8 cellular contexts compared by ENCODE assay signal in the genomic region with DNA sequence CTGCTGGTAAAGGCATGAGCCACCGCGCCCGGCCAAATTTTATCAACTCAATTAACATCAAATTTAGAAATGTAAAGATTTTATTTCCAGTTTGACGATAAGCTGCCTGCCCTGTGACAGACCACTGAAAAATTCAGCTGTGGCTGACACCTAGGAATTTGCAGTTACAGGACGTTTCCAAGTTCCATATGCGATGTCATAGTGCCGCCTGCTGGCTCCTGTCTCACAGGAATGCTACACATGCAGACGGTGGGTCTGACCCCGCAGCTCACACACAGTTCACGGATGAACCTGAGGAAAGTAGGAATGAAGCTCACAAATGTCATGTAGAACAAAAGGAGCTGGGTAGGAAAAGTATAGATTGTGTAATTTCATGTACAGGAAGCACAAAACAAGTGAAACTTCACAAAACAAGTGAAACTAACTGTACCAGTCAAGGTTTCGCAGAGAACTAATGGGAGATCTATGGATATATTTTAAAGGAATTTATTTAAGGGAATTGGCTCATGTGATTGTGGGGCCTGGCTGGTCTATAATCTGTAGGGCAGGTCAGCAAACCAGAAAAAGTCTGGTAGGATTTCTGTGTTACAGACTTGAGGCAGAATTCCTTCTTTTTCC. TPM values are rescaled to one million over a fixed set of nuclear protein-coding genes. Genes with fewer than 3 reads are reported as not detected.
DNase-seq lines count a peak whose midpoint lies in the region; ATAC-seq and TF ChIP-seq lines count a peak whose summit lies in the region.

No MANE protein-coding gene starts in this region.

- H3K9me2 ChIP-seq in Loucy (replicated peaks; ENCODE audit: low read depth, low read length): no peaks in the 10 kb centered on the region

- H3K27ac ChIP-seq in SJCRH30 (no peak overlapping the region), foreskin keratinocyte (no peak overlapping the region)

- no peak overlapping the region for H3K9ac ChIP-seq in Loucy (ENCODE audit: low read depth, low read length, poor library complexity, severe bottlenecking)

- no peaks in the 10 kb centered on the region for H3K27me3 ChIP-seq in Loucy (ENCODE audit: insufficient read depth, low read length, poor library complexity, severe bottlenecking)
- H3K27me3 ChIP-seq in SJCRH30: no peaks in the 10 kb centered on the region
- H3K27me3 ChIP-seq in foreskin keratinocyte: no peaks in the 10 kb centered on the region

- ATAC-seq in foreskin keratinocyte: peak; percentile 87
- peak; percentile 85 for ATAC-seq in omental fat pad (ENCODE audit: low FRiP score)
- ATAC-seq in HG02973 (IDR thresholded peaks at IDR 0.05; ENCODE audit: unreplicated experiment): no peak

- no peak overlapping the region for H3K4me2 ChIP-seq in Loucy (ENCODE audit: low read depth, low read length, poor library complexity, severe bottlenecking)

- peaks cover 3% of the 10 kb centered on the region for H3K4me1 ChIP-seq in Loucy (ENCODE audit: insufficient read depth, low read length, poor library complexity, severe bottlenecking)
- no peaks in the 10 kb centered on the region for H3K4me1 ChIP-seq in SJCRH30
- H3K4me1 ChIP-seq in foreskin keratinocyte: no peaks in the 10 kb centered on the region

- H3K4me3 ChIP-seq in Loucy (ENCODE audit: low read length, poor library complexity, severe bottlenecking) (no peak overlapping the region), SJCRH30 (no peak overlapping the region)

- H3K36me3 ChIP-seq in Loucy (ENCODE audit: insufficient read depth, low read length) (no peaks in the 10 kb centered on the region), SJCRH30 (no peaks in the 10 kb centered on the region)

- H4K20me1 ChIP-seq in Loucy (ENCODE audit: insufficient read depth, low read length, poor library complexity, severe bottlenecking): no peaks in the 10 kb centered on the region

- TF ChIP-seq CTCF in Loucy (conservative IDR thresholded peaks at IDR 0.05; ENCODE audit: low read length) (peak; percentile 95), foreskin keratinocyte (conservative IDR thresholded peaks at IDR 0.05) (peak; percentile 96), omental fat pad (IDR thresholded peaks at IDR 0.05) (peak in 1 of 3 donors; percentile 88)

- no peaks in the 10 kb centered on the region for H3K9me3 ChIP-seq in Loucy (ENCODE audit: insufficient read depth, low read depth, low read length)
- H3K9me3 ChIP-seq in SJCRH30 (replicated peaks): no peaks in the 10 kb centered on the region

- peak overlapping the region; percentile 83; the same call in 1 of the 2 replicates for H2AFZ ChIP-seq in Loucy (ENCODE audit: low read length)

- DNase-seq in Daoy (ENCODE audit: low read depth): peak; percentile 76
- peak; percentile 65 to 82 for DNase-seq in SJCRH30
- peak; percentile 61 for DNase-seq in activated effector memory CD4-positive, alpha-beta T cell treated with Interleukin-2 at 50 U/mL for 16 hours
- DNase-seq in foreskin keratinocyte: peak; percentile 30 to 65
- DNase-seq in omental fat pad (ENCODE audit: low spot score): peak; percentile 82
- DNase-seq in superior temporal gyrus (ENCODE audit: extremely low spot score): peak; percentile 92

- H3F3A ChIP-seq in Loucy (ENCODE audit: low read depth): no peaks in the 10 kb centered on the region

- no peaks in the 10 kb centered on the region for H3K79me2 ChIP-seq in Loucy (ENCODE audit: insufficient read depth, low read length)

RNA-seq across cellular contexts. Expression of a gene that starts 13.2 kb away (rescaled TPM):
- total RNA-seq in Daoy (2014; rRNA removed; shearing (Covaris generic)): 57.8 and 125 TPM in 2 replicates
- total RNA-seq in SJCRH30 (2014; rRNA removed; shearing (Covaris generic)): 29.4 and 33.1 TPM in 2 replicates
- total RNA-seq in foreskin keratinocyte (47.5 and 55.2 TPM in 2 replicates), omental fat pad (100 to 1,000 TPM in 1 of 4 donors, 10 to 100 TPM in 3; 28.4 to 102 (median 48.6) TPM)
- 22.4 and 30.0 TPM in 2 replicates for polyA plus RNA-seq in foreskin keratinocyte

RNA-seq across cellular contexts. Expression of a gene that starts 50.5 kb away (rescaled TPM):
- 33.4 and 48.9 TPM in 2 replicates for total RNA-seq in Daoy (2014; rRNA removed; shearing (Covaris generic))
- 23.5 and 23.7 TPM in 2 replicates for total RNA-seq in SJCRH30 (2014; rRNA removed; shearing (Covaris generic))
- total RNA-seq in foreskin keratinocyte: 42.0 and 44.5 TPM in 2 replicates
- polyA plus RNA-seq in foreskin keratinocyte: 24.2 and 33.5 TPM in 2 replicates
- total RNA-seq in omental fat pad: 10 to 100 TPM; 27.2 to 97.9 (median 39.9) TPM

RNA-seq across cellular contexts. Expression of a gene that starts 56.6 kb away (rescaled TPM):
- 18.6 and 20.7 TPM in 2 replicates for total RNA-seq in Daoy (2014; rRNA removed; shearing (Covaris generic))
- 26.3 and 28.4 TPM in 2 replicates for total RNA-seq in SJCRH30 (2014; rRNA removed; shearing (Covaris generic))
- 20.2 and 23.1 TPM in 2 replicates for total RNA-seq in foreskin keratinocyte
- polyA plus RNA-seq in foreskin keratinocyte: 8.0 and 9.7 TPM in 2 replicates
- 10 to 100 TPM; 13.3 to 29.6 (median 15.6) TPM for total RNA-seq in omental fat pad
